Comparison of ENCODE assay signal across 8 cellular contexts in the genomic region with DNA sequence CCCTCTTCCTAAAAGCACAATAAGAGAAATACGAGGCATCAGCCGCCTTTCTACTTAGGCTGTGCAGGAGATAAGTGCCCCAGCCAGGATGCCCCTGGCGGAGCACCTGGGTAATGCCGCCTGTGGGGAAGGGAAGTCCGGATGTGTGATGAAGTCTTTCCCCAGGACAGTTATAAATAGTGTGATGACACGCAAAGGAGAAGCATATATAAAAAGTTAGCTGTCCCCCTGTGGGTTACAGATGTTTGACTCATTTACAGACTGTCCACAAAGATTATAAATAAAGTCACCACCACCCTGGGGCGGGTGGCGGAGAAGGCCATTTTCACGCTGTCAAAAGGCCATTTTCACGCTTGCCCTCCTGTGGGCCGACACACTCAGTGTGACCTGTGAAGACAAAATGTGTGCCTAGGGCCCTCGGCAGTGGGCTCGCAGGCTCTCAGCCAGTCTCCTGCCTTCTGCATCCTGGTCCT. TPM values are rescaled to one million over a fixed set of nuclear protein-coding genes. Genes with fewer than 3 reads are reported as not detected.
DNase-seq lines count a peak whose midpoint lies in the region; ATAC-seq and TF ChIP-seq lines count a peak whose summit lies in the region.

No MANE protein-coding gene starts in this region.

- peak overlapping the region; percentile 81 for H3K27ac Mint-ChIP-seq in stimulated activated memory B cell treated with anti-CD40 and anti-IgM and Interleukin-4, amounts not matched to agents 10 μg/mL and 1 μg/mL and 100 μg/mL, for 72 hours

- H3K27ac ChIP-seq in C4-2B (no peak overlapping the region), WERI-Rb-1 (no peak overlapping the region)

- H3K27me3 Mint-ChIP-seq in stimulated activated memory B cell treated with anti-CD40 and anti-IgM and Interleukin-4, amounts not matched to agents 10 μg/mL and 1 μg/mL and 100 μg/mL, for 72 hours: peaks cover 40% of the 10 kb centered on the region

- no peaks in the 10 kb centered on the region for H3K36me3 Mint-ChIP-seq in stimulated activated memory B cell treated with anti-CD40 and anti-IgM and Interleukin-4, amounts not matched to agents 10 μg/mL and 1 μg/mL and 100 μg/mL, for 72 hours

- H3K4me1 Mint-ChIP-seq in stimulated activated memory B cell treated with anti-CD40 and anti-IgM and Interleukin-4, amounts not matched to agents 10 μg/mL and 1 μg/mL and 100 μg/mL, for 72 hours: peaks cover 96% of the 10 kb centered on the region

- DNase-seq in MG63 (peak; percentile 38), WERI-Rb-1 (peak; percentile 88), glomerular visceral epithelial cell (ENCODE audit: extremely low spot score) (peak; percentile 39), NCI-H1930 (lab: John Stamatoyannopoulos, UW) (no peak), NCI-H1417 treated with DMSO at 0.1 percent for 48 hours (lab: John Stamatoyannopoulos, UW) (no peak)

- H3K4me3 ChIP-seq in MG63 (no peak overlapping the region), WERI-Rb-1 (ENCODE audit: low read depth, low read length) (no peak overlapping the region)

- TF ChIP-seq CTCF in C4-2B (conservative IDR thresholded peaks at IDR 0.05) (peak; percentile 92), WERI-Rb-1 (IDR thresholded peaks at IDR 0.05; ENCODE audit: low read depth, low read length) (peak; percentile 93)

- H3K9me3 ChIP-seq in MG63 (no peaks in the 10 kb centered on the region), WERI-Rb-1 (ENCODE audit: severe bottlenecking) (no peaks in the 10 kb centered on the region)

- peak overlapping the region; percentile 38 for H3K4me3 Mint-ChIP-seq in stimulated activated memory B cell treated with anti-CD40 and anti-IgM and Interleukin-4, amounts not matched to agents 10 μg/mL and 1 μg/mL and 100 μg/mL, for 72 hours

- ATAC-seq in GM18861 (IDR thresholded peaks at IDR 0.05; ENCODE audit: unreplicated experiment): peak; percentile 22
- ATAC-seq in stimulated activated memory B cell treated with anti-CD40 and anti-IgM and Interleukin-4, amounts not matched to agents 10 μg/mL and 1 μg/mL and 100 μg/mL, for 72 hours: peak; percentile 57

- no peaks in the 10 kb centered on the region for H3K36me3 ChIP-seq in MG63
- no peaks in the 10 kb centered on the region for H3K36me3 ChIP-seq in WERI-Rb-1

- H3K27me3 ChIP-seq in MG63: peaks cover 16% of the 10 kb centered on the region
- H3K27me3 ChIP-seq in WERI-Rb-1 (ENCODE audit: insufficient read depth, low read depth, severe bottlenecking): peaks cover 23% of the 10 kb centered on the region

- no peaks in the 10 kb centered on the region for H3K9me3 Mint-ChIP-seq in stimulated activated memory B cell treated with anti-CD40 and anti-IgM and Interleukin-4, amounts not matched to agents 10 μg/mL and 1 μg/mL and 100 μg/mL, for 72 hours

RNA-seq across cellular contexts. Expression of a gene that starts 6.3 kb away (rescaled TPM):
- total RNA-seq in MG63 (2014; rRNA removed; shearing (Covaris generic); ENCODE audit: low replicate concordance): 1.6 TPM in 1 of 2 replicates, not detected in the other

Comparison
In these comparisons a context has a peak if more than half of its experiments do, and no peak if none do; other contexts are left out.
1. DNase-seq: peak in MG63 (single experiment), WERI-Rb-1 (single experiment) and glomerular visceral epithelial cell (single experiment); none in NCI-H1930 (0 of 2) and NCI-H1417 treated with DMSO at 0.1 percent for 48 hours (single experiment).